In genomic region chr7:94633025-94633341, GRCh38 we compare ENCODE assay signal across 22 cellular contexts. TPM values are rescaled to one million over a fixed set of nuclear protein-coding genes. Genes with fewer than 3 reads are reported as not detected.
A peak's percentile ranks its signal among the peaks of the same experiment; 100 is the strongest.
DNase-seq lines count a peak whose midpoint lies in the region; ATAC-seq and TF ChIP-seq lines count a peak whose summit lies in the region.
"Had no signal": no experiment of that assay in that cellular context is flagged by ENCODE, and none has a peak within 500 bp of the region (broad histone marks: within the 10 kb centered on the region; RNA-seq: fewer than 3 reads in every experiment).

No MANE protein-coding gene starts in this region.

- H3K36me3 Mint-ChIP-seq in nephron (ENCODE audit: low read depth), result peaks cover 13% of the 10 kb centered on the region
- H3K36me3 Mint-ChIP-seq: memory B cell; naive thymus-derived CD4-positive, alpha-beta T cell had no signal

- H3K9ac ChIP-seq in endocrine pancreas (ENCODE audit: control insufficient read depth, insufficient read depth, low read length), result peak overlapping the region; percentile 40
- H3K9ac ChIP-seq: KMS-11 had no signal

- H3K4me3 ChIP-seq in BE2C (ENCODE audit: low read depth, low read length), result peak overlapping the region; percentile 19
- H3K4me3 ChIP-seq in endocrine pancreas (ENCODE audit: control insufficient read depth, insufficient read depth, low read length), result peak overlapping the region; percentile 84
- H3K4me3 ChIP-seq: tibial artery had no signal

- H3K27ac Mint-ChIP-seq in nephron, result peak overlapping the region; percentile 67 to 70 (median 69)
- H3K27ac Mint-ChIP-seq: memory B cell; naive thymus-derived CD4-positive, alpha-beta T cell had no signal

- TF ChIP-seq CTCF in BE2C (IDR thresholded peaks at IDR 0.05; ENCODE audit: low read depth, low read length) (no peak), nephron (IDR thresholded peaks at IDR 0.05; ENCODE audit: unreplicated experiment in 3 of 3) (no peak)

- ATAC-seq in GM19463 (IDR thresholded peaks at IDR 0.05; ENCODE audit: unreplicated experiment), result no peak
- ATAC-seq: naive thymus-derived CD4-positive, alpha-beta T cell had no signal

- no peaks in the 10 kb centered on the region for H3K9me3 Mint-ChIP-seq in nephron
- H3K9me3 Mint-ChIP-seq: H9; memory B cell; naive thymus-derived CD4-positive, alpha-beta T cell had no signal

- H3K27me3 ChIP-seq in BE2C (no peaks in the 10 kb centered on the region), endocrine pancreas (ENCODE audit: control insufficient read depth, insufficient read depth, low read length) (no peaks in the 10 kb centered on the region)
- H3K27me3 ChIP-seq: tibial artery had no signal

- DNase-seq in BE2C (no peak), NCI-H748 (lab: John Stamatoyannopoulos, UW; ENCODE audit: unreplicated experiment) (peak; percentile 81), 8988T (no peak), LoVo (ENCODE audit: low spot score) (no peak), NCI-H1105 treated with DMSO at 0.1 percent for 48 hours (lab: John Stamatoyannopoulos, UW) (no peak)
- DNase-seq: activated CD4-positive, alpha-beta T cell treated with anti-CD3 and anti-CD28 coated beads, Interleukin-2, amount 50 U/mL, for 48 hours; activated gamma-delta T cell; GF-D8; H9; naive thymus-derived CD4-positive, alpha-beta T cell; NCI-H2171; NCI-H526; posterior cingulate gyrus; SHP77 treated with DMSO at 0.1 percent for 48 hours; stimulated activated CD4-positive, alpha-beta T cell treated with anti-CD3 and anti-CD28 coated beads, Interleukin-2, amount 100 ng/mL, for 48 hours; stimulated activated naive CD8-positive, alpha-beta T cell treated with anti-CD3 and anti-CD28 coated beads, Interleukin-15, Interleukin-2, amounts not matched to agents 100 U/mL and 50 U/mL, for 24 hours; tibial artery had no signal

- no peaks in the 10 kb centered on the region for H3K27me3 Mint-ChIP-seq in nephron (ENCODE audit: low read depth)

- H3K4me1 Mint-ChIP-seq in nephron, result peaks cover 58% of the 10 kb centered on the region
- H3K4me1 Mint-ChIP-seq: memory B cell had no signal

- H3K4me1 ChIP-seq in BE2C (peaks cover 32% of the 10 kb centered on the region), endocrine pancreas (ENCODE audit: control insufficient read depth, insufficient read depth, low read length) (peaks cover 65% of the 10 kb centered on the region)

- H3K9me3 ChIP-seq in BE2C (no peaks in the 10 kb centered on the region), endocrine pancreas (ENCODE audit: control insufficient read depth, low read length) (no peaks in the 10 kb centered on the region)
- H3K9me3 ChIP-seq: tibial artery had no signal

- H3K36me3 ChIP-seq in BE2C, result no peaks in the 10 kb centered on the region
- H3K36me3 ChIP-seq in endocrine pancreas (ENCODE audit: control insufficient read depth, insufficient read depth, low read length), result no peaks in the 10 kb centered on the region
- H3K36me3 ChIP-seq: tibial artery had no signal

- H3K4me3 Mint-ChIP-seq in nephron, result peak overlapping the region in 1 of 3 experiments; percentile 31
- H3K4me3 Mint-ChIP-seq: H9; memory B cell; naive thymus-derived CD4-positive, alpha-beta T cell had no signal

RNA-seq across cellular contexts. Expression of gene SGCE, which starts 22.9 kb away (rescaled TPM):
- polyA plus RNA-seq in BE2C (2012; ENCODE audit: insufficient read depth, insufficient read length, low read depth), result 82.8 TPM
